ENCODE assay signal across 8 cellular contexts in the genomic region with DNA sequence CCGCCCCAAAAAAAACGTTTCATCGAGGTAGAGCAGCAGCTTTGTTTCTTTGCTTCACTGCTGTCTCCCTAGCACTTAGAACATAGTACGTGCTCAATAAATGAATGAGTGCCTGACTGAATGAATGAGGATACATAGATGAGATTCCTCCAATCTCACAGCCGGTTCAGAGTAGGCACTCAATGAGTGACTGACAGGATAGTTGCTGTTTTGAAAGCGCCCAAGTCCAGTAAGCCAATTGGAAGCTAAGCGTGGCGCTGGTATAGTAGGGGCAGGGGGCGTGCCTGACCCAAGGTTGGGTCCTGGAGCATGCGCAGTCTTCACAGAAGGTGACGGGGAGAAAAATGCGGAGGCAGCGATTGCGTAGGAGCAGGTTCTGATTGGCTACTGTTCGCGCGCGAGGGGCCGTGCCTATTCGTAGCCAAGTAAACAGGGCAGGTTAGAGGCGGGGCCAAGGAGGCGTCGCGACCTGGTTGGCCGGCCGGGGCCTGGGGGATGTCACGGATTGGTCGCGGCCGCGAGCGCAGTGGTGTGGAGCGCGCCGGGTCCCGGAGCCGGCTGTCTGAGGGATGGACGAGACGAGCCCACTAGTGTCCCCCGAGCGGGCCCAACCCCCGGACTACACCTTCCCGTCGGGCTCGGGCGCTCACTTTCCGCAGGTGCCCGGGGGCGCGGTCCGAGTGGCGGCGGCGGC. TPM values are rescaled to one million over a fixed set of nuclear protein-coding genes. Genes with fewer than 3 reads are reported as not detected.
DNase-seq lines count a peak whose midpoint lies in the region; ATAC-seq lines count a peak whose summit lies in the region.

A gene (plus strand): TSS at position 498 of the 694 bp plus-strand sequence. CDS start 72 bp downstream, at position 570.

- H3K4me1 Mint-ChIP-seq in naive B cell = peaks cover 15 to 26% (median 20%) of the 10 kb centered on the region in 3 donors
- H3K4me1 Mint-ChIP-seq in stimulated activated effector memory CD8-positive, alpha-beta T cell treated with anti-CD3 and anti-CD28 coated beads, Interleukin-12 subunit alpha, Interleukin-12 subunit beta, amount 100 ng/mL, for 72 hours = peaks cover 26% of the 10 kb centered on the region

- no peaks in the 10 kb centered on the region for H3K36me3 Mint-ChIP-seq in naive B cell
- H3K36me3 Mint-ChIP-seq in stimulated activated effector memory CD8-positive, alpha-beta T cell treated with anti-CD3 and anti-CD28 coated beads, Interleukin-12 subunit alpha, Interleukin-12 subunit beta, amount 100 ng/mL, for 72 hours = peaks cover 20% of the 10 kb centered on the region

- peak within 1 kb of the TSS; percentile 76 to 98 (median 96) for H3K27ac Mint-ChIP-seq in naive B cell
- peak within 1 kb of the TSS; percentile 82 for H3K27ac Mint-ChIP-seq in stimulated activated effector memory CD8-positive, alpha-beta T cell treated with anti-CD3 and anti-CD28 coated beads, Interleukin-12 subunit alpha, Interleukin-12 subunit beta, amount 100 ng/mL, for 72 hours

- H3K27me3 Mint-ChIP-seq in naive B cell = no peaks in the 10 kb centered on the region

- H3K4me3 Mint-ChIP-seq in naive B cell = peak within 1 kb of the TSS; percentile 92 to 99 (median 98)
- H3K4me3 Mint-ChIP-seq in stimulated activated effector memory CD8-positive, alpha-beta T cell treated with anti-CD3 and anti-CD28 coated beads, Interleukin-12 subunit alpha, Interleukin-12 subunit beta, amount 100 ng/mL, for 72 hours = peak within 1 kb of the TSS; percentile 92

- no peaks in the 10 kb centered on the region for H3K9me3 Mint-ChIP-seq in naive B cell
- no peaks in the 10 kb centered on the region for H3K9me3 Mint-ChIP-seq in stimulated activated effector memory CD8-positive, alpha-beta T cell treated with anti-CD3 and anti-CD28 coated beads, Interleukin-12 subunit alpha, Interleukin-12 subunit beta, amount 100 ng/mL, for 72 hours

- peak; percentile 99 for DNase-seq in EH (ENCODE audit: low read depth)
- DNase-seq in GOT3 (lab: John Stamatoyannopoulos, UW) = peak; percentile 95
- peak; percentile 99 for DNase-seq in LHCN-M2 (ENCODE audit: low read depth)
- DNase-seq in RPMI7951 (ENCODE audit: low read depth) = peak; percentile 97
- DNase-seq in activated T-helper 1 cell treated with Interleukin-2 at 50 U/mL for 16 hours (ENCODE audit: low read depth) = peak; percentile 97
- DNase-seq in fibroblast of gingiva (ENCODE audit: low read depth) = peak; percentile 99
- DNase-seq in naive B cell = peak; percentile 98
- DNase-seq in stimulated activated effector memory CD8-positive, alpha-beta T cell treated with anti-CD3 and anti-CD28 coated beads, Interleukin-12 subunit alpha, Interleukin-12 subunit beta, amount 100 ng/mL, for 72 hours (ENCODE audit: low spot score in 2 of 2) = peak; percentile 93 to 99

- ATAC-seq in naive B cell (ENCODE audit: low read depth in 2 of 2) = peak; percentile 94
- peak; percentile 99 for ATAC-seq in stimulated activated effector memory CD8-positive, alpha-beta T cell treated with anti-CD3 and anti-CD28 coated beads, Interleukin-12 subunit alpha, Interleukin-12 subunit beta, amount 100 ng/mL, for 72 hours

RNA-seq across cellular contexts. Expression of the gene that starts here (rescaled TPM):
- total RNA-seq in LHCN-M2 (2014; rRNA removed) = 24.3 and 32.5 TPM in 2 replicates
- polyA plus RNA-seq in LHCN-M2 (2012) = 22.0 TPM
- 10.4 and 10.6 TPM in 2 replicates for total RNA-seq in RPMI7951 (2014; rRNA removed; shearing (Covaris generic))
- polyA plus RNA-seq in naive B cell (ENCODE audit: low read depth in 6 of 6) = 1 to 10 TPM; 5.1 to 7.9 (median 6.4) TPM

Comparison
In these comparisons a context has a peak if more than half of its experiments do, and no peak if none do; other contexts are left out.
1. Peak in every context shown above with its lines: DNase-seq and ATAC-seq.